In the genomic region with DNA sequence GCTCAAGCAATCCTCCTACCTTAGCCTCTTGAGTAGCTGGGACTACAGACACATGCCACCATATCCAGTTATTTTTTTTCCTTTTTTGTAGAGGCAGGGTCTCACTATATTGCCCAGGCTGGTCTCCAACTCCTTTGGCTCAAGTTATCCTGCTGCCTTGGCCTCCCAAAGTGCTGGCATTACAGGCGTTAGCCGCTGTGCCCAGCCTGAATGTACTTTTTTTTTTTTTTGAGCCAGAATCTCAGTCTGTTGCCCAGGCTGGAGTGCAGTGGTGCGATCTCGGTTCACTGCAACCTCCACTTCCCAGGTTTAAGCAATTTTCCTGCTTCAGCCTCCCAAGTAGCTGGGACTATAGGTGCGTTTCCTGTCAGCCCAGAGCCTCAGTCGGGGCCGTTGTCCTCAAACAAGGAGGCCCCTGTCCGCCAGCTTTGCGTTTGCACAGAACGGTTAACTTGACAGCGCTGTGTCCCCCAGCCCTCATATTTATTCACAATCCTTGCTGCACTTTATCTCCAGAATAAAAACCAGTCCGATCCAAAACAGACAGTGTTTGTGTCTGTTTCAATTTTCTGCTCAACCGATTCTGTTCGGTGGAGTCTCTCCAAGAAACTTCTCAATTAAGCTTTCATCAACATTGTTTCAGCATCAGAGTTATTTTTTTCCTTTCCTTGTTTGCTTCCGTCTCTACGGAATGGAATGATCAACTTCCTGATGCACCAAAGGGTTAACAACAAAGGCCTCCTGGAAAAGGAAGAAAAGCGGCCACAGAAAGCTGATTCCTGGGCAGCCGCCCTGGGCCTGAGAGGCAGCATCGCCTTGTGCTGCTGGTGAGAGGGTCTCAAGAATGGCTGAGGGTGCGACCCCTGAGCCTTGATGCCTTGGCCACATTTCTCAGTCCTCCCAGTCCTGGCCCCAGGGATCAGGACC, we compare ENCODE assay signal across 7 cellular contexts.
DNase-seq lines count a peak whose midpoint lies in the region; ATAC-seq and TF ChIP-seq lines count a peak whose summit lies in the region.

No MANE protein-coding gene starts in this region.

- no peaks in the 10 kb centered on the region for H4K20me1 ChIP-seq in H9 (ENCODE audit: control insufficient read depth, insufficient read depth, insufficient read length)

- ATAC-seq in GM21381 (IDR thresholded peaks at IDR 0.05; ENCODE audit: unreplicated experiment) = no peak

- peak overlapping the region in 1 of 3 experiments; percentile 93; a peak in 2 of 7 replicates for H3K27ac Mint-ChIP-seq in H9

- no peak overlapping the region for H2AFZ ChIP-seq in H9 (ENCODE audit: low read length)

- peaks cover 2% of the 10 kb centered on the region; the same call in 1 of the 2 replicates for H3K27me3 Mint-ChIP-seq in H9 (ENCODE audit: low read depth)

- H3K36me3 Mint-ChIP-seq in H9 (ENCODE audit: insufficient read depth in 1 of 3, low read depth in 3 of 3) = no peaks in the 10 kb centered on the region

- DNase-seq in H7 (no peak), SK-N-DZ (ENCODE audit: low spot score) (peak; percentile 50), esophagus squamous epithelium (lab: John Stamatoyannopoulos, UW) (no peak), ovary (peak in 1 of 5 donors; percentile 32), H9 (no peak), ACHN (no peak)

- H3K4me2 ChIP-seq in H9 (ENCODE audit: insufficient read depth, insufficient read length, low read length) = no peak overlapping the region

- H3K14ac ChIP-seq in H9 (ENCODE audit: insufficient read depth, low read length) = no peak overlapping the region

- no peak overlapping the region for H3K23ac ChIP-seq in H9 (ENCODE audit: insufficient read length, low read depth, low read length)

- no peak overlapping the region for H2BK20ac ChIP-seq in H9 (ENCODE audit: low read depth, low read length, poor library complexity, severe bottlenecking)

- H2BK5ac ChIP-seq in H9 (ENCODE audit: insufficient read length, low read length) = no peak overlapping the region

- H3T11ph ChIP-seq in H9 (ENCODE audit: low read length) = no peak overlapping the region

- H3K27ac ChIP-seq in esophagus squamous epithelium = peak overlapping the region; percentile 62 to 84 (median 74)
- peak overlapping the region; percentile 49 to 65 for H3K27ac ChIP-seq in ovary
- H3K27ac ChIP-seq in H9 (ENCODE audit: insufficient read length, low read depth, low read length) = no peak overlapping the region

- H2BK120ac ChIP-seq in H9 (ENCODE audit: low read depth, low read length, poor library complexity, severe bottlenecking) = no peak overlapping the region

- H3K27me3 ChIP-seq in H7 (ENCODE audit: control insufficient read depth, insufficient read depth, low read length) = no peaks in the 10 kb centered on the region
- no peaks in the 10 kb centered on the region for H3K27me3 ChIP-seq in esophagus squamous epithelium
- H3K27me3 ChIP-seq in ovary = no peaks in the 10 kb centered on the region
- H3K27me3 ChIP-seq in H9 (ENCODE audit: insufficient read depth, low read length) = no peaks in the 10 kb centered on the region

- TF ChIP-seq CTCF in esophagus squamous epithelium (IDR thresholded peaks at IDR 0.05) (no peak), ovary (IDR thresholded peaks at IDR 0.05) (no peak), H9 (conservative IDR thresholded peaks at IDR 0.05) (no peak)

- TF ChIP-seq POLR2A in esophagus squamous epithelium (IDR thresholded peaks at IDR 0.05) (no peak), ovary (IDR thresholded peaks at IDR 0.05) (no peak)

- no peak overlapping the region for H3K9ac ChIP-seq in H9 (ENCODE audit: extremely low read depth, insufficient read length, low read length)

- H3K4ac ChIP-seq in H9 (ENCODE audit: low read depth, low read length) = no peak overlapping the region

- no peak overlapping the region for H3K18ac ChIP-seq in H9 (ENCODE audit: insufficient read length, low read depth, low read length)

- peaks cover 4 to 36% (median 10%) of the 10 kb centered on the region in 3 donors for H3K4me1 ChIP-seq in esophagus squamous epithelium
- H3K4me1 ChIP-seq in ovary (ENCODE audit: insufficient read depth) = peaks cover 3% of the 10 kb centered on the region
- no peaks in the 10 kb centered on the region for H3K4me1 ChIP-seq in H9 (ENCODE audit: insufficient read depth, low read length)

- peaks cover 15 to 28% of the 10 kb centered on the region in 2 experiments for H3K4me1 Mint-ChIP-seq in H9

- H2BK12ac ChIP-seq in H9 (ENCODE audit: insufficient read length, low read depth, low read length) = no peak overlapping the region

- in situ Hi-C loops in ACHN (cut with HindIII; ENCODE audit: low pct_ligation_motif_present, low pct_unique_long_range_greater_than_20kb, low sequenced_read_pairs) = no loop called here

- intact Hi-C loops in esophagus squamous epithelium (cut with DNase I) = loop anchor here (10.0 kb wide), 1 partner anchor 389 kb away; no protein-coding TSS in a partner anchor
- intact Hi-C loops in ovary (cut with DNase I) = loop anchor here in 3 of 4 donors (5.0 to 10.0 kb wide), 5 partner anchors 79 to 462 kb away; partner anchors contain the start of genes CUL1 (in 2 of the 3) and EZH2 (in 1 of the 3)

- H3K9me3 Mint-ChIP-seq in H9 = peaks cover 0 to 3% of the 10 kb centered on the region in 2 experiments; a peak in 1 of 5 replicates

- H3K4me3 ChIP-seq in H7 (ENCODE audit: insufficient read depth, low read depth, low read length) (peak overlapping the region; percentile 33), esophagus squamous epithelium (peak overlapping the region; percentile 35 to 72 (median 62)), ovary (peak overlapping the region; percentile 44)

- H4K5ac ChIP-seq in H9 (ENCODE audit: insufficient read length, low read depth, low read length) = no peak overlapping the region

- no peak overlapping the region for H2AK5ac ChIP-seq in H9 (ENCODE audit: insufficient read length, low read length)

- no peak overlapping the region for H2BK15ac ChIP-seq in H9 (ENCODE audit: low read depth, low read length)

- H3K9me3 ChIP-seq in esophagus squamous epithelium (no peaks in the 10 kb centered on the region), ovary (no peaks in the 10 kb centered on the region), H9 (ENCODE audit: control insufficient read depth, low read depth, low read length) (no peaks in the 10 kb centered on the region)

- H4K8ac ChIP-seq in H9 (replicated peaks; ENCODE audit: insufficient read length, low read depth, low read length) = no peak overlapping the region

- H3K79me2 ChIP-seq in H9 (ENCODE audit: insufficient read depth, low read length) = no peaks in the 10 kb centered on the region

- H3K36me3 ChIP-seq in H7 (replicated peaks; ENCODE audit: control insufficient read depth, insufficient read depth, low read length) (no peaks in the 10 kb centered on the region), esophagus squamous epithelium (no peaks in the 10 kb centered on the region), ovary (no peaks in the 10 kb centered on the region)

- no peak overlapping the region for H3K56ac ChIP-seq in H9 (ENCODE audit: insufficient read length, low read depth, low read length)

- no peaks in the 10 kb centered on the region for H3K79me1 ChIP-seq in H9 (ENCODE audit: insufficient read depth, low read depth, low read length, poor library complexity, severe bottlenecking)

- no peak for TF ChIP-seq EP300 in ovary (IDR thresholded peaks at IDR 0.05)

- H4K91ac ChIP-seq in H9 (ENCODE audit: insufficient read length, low read depth, low read length) = no peak overlapping the region

- WGBS in esophagus squamous epithelium, 2 donors = 13 to 28% methylated on average over 19 to 20 of the region's 20 CpGs
- WGBS in ovary, 3 donors = 6 to 8% (median 7%) methylated on average over 20 of the region's 20 CpGs
- no CpG with 5 or more reads among the region's 20 CpGs for WGBS in H9 (ENCODE audit: extremely low coverage, insufficient read length, low lambda C conversion rate)

- peak overlapping the region in 1 of 2 experiments; percentile 84; a peak in 1 of 5 replicates for H3K4me3 Mint-ChIP-seq in H9

- peaks cover 3% of the 10 kb centered on the region for H3K23me2 ChIP-seq in H9 (ENCODE audit: insufficient read length, low read depth, low read length, poor library complexity, severe bottlenecking)
